Comparison of ENCODE assay signal across 20 cellular contexts in the genomic region with DNA sequence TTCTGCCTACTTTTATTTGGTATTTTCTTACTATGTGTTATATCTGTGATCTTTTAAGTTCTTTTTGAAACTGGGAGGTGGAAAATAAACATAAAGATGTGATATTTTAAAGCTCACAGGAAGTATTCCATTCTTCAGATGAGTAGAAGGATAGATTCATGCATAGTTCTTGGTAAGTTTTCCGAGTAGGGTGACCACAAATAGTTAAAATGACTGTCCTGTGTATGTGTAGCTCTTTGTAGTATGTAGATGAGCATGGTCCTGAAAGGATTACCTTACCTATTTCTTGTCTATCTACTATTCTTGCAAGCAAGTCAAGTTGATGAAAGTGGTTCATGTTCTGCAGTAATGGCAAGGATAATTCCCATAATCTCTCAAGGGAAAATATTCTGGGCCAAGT.
"Had no signal": no experiment of that assay in that cellular context is flagged by ENCODE, and none has a peak within 500 bp of the region (broad histone marks: within the 10 kb centered on the region; RNA-seq: fewer than 3 reads in every experiment).

No MANE protein-coding gene starts in this region.

- H3K4me3 Mint-ChIP-seq: activated naive CD4-positive, alpha-beta T cell treated with anti-CD3 and anti-CD28 coated beads, Interleukin-2, amount 50 U/mL, for 24 hours; central memory CD8-positive, alpha-beta T cell; neural crest cell; stimulated activated naive B cell treated with anti-CD40 and anti-IgM and Interleukin-4, amounts not matched to agents 10 μg/mL and 1 μg/mL and 100 μg/mL, for 72 hours; T-helper 2 cell treated with Interferon-gamma antibody and Interleukin-4, amounts not matched to agents 5 μg/mL and 100 μg/mL, for 36 hours had no signal

- H3K27ac Mint-ChIP-seq: activated naive CD4-positive, alpha-beta T cell treated with anti-CD3 and anti-CD28 coated beads, Interleukin-2, amount 50 U/mL, for 24 hours; stimulated activated naive B cell treated with anti-CD40 and anti-IgM and Interleukin-4, amounts not matched to agents 10 μg/mL and 1 μg/mL and 100 μg/mL, for 72 hours; T-helper 2 cell treated with Interferon-gamma antibody and Interleukin-4, amounts not matched to agents 5 μg/mL and 100 μg/mL, for 36 hours had no signal

- H3K4me1 Mint-ChIP-seq: neural crest cell had no signal

- ATAC-seq: activated CD4-positive, CD25-positive, alpha-beta regulatory T cell treated with anti-CD3 and anti-CD28 coated beads, Interleukin-2, amount 50 U/mL, for 24 hours; left lobe of liver; lower lobe of right lung; mucosa of descending colon; sciatic nerve; SK-N-SH treated with all-trans-retinoic acid at 6 μM for 48 hours; stimulated activated naive B cell treated with anti-CD40 and anti-IgM and Interleukin-4, amounts not matched to agents 10 μg/mL and 1 μg/mL and 100 μg/mL, for 72 hours; upper lobe of right lung had no signal

- DNase-seq: activated gamma-delta T cell; effector memory CD4-positive, alpha-beta T cell; foreskin melanocyte; kidney; lower lobe of right lung; mesendoderm; mucosa of descending colon; posterior cingulate gyrus; small intestine; stimulated activated CD4-positive, alpha-beta T cell treated with anti-CD3 and anti-CD28 coated beads, Interleukin-2, amount 100 ng/mL, for 24 hours; stimulated activated naive B cell treated with anti-CD40 and anti-IgM and Interleukin-4, amounts not matched to agents 10 μg/mL and 1 μg/mL and 100 μg/mL, for 72 hours; upper lobe of right lung had no signal

- H3K27me3 Mint-ChIP-seq: activated naive CD4-positive, alpha-beta T cell treated with anti-CD3 and anti-CD28 coated beads, Interleukin-2, amount 50 U/mL, for 24 hours; central memory CD8-positive, alpha-beta T cell; stimulated activated naive B cell treated with anti-CD40 and anti-IgM and Interleukin-4, amounts not matched to agents 10 μg/mL and 1 μg/mL and 100 μg/mL, for 72 hours had no signal

- H3K9me3 Mint-ChIP-seq: activated naive CD4-positive, alpha-beta T cell treated with anti-CD3 and anti-CD28 coated beads, Interleukin-2, amount 50 U/mL, for 24 hours; central memory CD8-positive, alpha-beta T cell; neural crest cell; T-helper 2 cell treated with Interferon-gamma antibody and Interleukin-4, amounts not matched to agents 5 μg/mL and 100 μg/mL, for 36 hours had no signal
